14 cellular contexts compared by ENCODE assay signal in the genomic region with DNA sequence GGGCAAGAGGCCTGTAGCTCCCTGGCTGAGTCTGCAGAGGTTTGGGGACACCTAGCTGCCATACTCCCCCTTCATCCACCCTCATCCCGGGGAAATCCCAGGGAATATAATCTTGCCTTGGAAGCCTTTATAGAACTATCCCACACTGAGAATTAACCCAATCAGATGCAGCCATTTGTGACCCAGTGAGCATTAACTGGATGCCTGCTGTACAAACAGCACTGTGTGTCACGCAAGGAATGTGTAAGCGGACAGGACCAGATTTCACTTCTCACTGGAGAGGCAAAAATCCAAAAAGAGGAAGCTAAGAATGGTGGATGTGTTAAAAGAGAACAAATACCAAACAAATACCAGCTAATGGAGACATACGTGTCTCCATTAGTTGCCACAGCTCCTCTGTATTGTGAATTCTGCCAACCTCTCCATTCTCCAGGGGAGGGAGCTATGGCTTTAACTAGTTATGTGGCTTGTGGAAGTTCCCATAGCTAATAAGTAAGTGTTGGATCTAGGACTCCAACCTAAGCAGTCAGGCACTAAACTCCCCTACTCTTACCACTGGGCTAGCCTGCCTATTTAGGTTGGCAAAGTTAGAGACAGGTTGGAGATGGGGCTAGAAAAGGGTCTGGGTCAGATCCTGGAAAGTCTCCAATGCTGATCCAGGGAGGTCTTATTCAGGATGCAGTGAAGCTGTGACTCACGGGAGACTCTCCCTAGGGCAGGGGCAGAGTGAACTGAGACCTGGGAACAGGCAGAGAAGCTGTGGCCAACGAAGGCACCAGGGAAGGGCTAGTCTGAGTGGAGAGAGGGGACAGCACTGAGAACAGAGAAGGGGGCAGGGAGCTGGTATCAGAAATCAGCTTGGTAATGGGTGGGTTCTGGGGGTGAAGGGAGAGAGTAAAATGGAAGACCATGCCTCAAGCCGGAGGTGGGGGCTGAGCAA. TPM values are rescaled to one million over a fixed set of nuclear protein-coding genes. Genes with fewer than 3 reads are reported as not detected.
DNase-seq lines count a peak whose midpoint lies in the region; ATAC-seq and TF ChIP-seq lines count a peak whose summit lies in the region.
"Had no signal": no experiment of that assay in that cellular context is flagged by ENCODE, and none has a peak within 500 bp of the region (broad histone marks: within the 10 kb centered on the region; RNA-seq: fewer than 3 reads in every experiment).

No MANE protein-coding gene starts in this region.

- no peaks in the 10 kb centered on the region for H3K27me3 ChIP-seq in Loucy (ENCODE audit: insufficient read depth, low read length, poor library complexity, severe bottlenecking)
- H3K27me3 ChIP-seq in left lung, result peaks cover 12 to 25% of the 10 kb centered on the region in 2 donors

- peak; percentile 25; the same call in 1 of the 2 replicates for TF ChIP-seq CTCF in Loucy (conservative IDR thresholded peaks at IDR 0.05; ENCODE audit: low read length)
- TF ChIP-seq CTCF in left lung (IDR thresholded peaks at IDR 0.05), result no peak

- H3K27me3 Mint-ChIP-seq in activated CD4-positive, alpha-beta T cell treated with anti-CD3 and anti-CD28 coated beads, Interleukin-2, amount 10 ng/mL, durations not matched to agents 24 days and 14 days, result peaks cover 69% of the 10 kb centered on the region

- no peaks in the 10 kb centered on the region for H3K79me2 ChIP-seq in Loucy (ENCODE audit: insufficient read depth, low read length)

- H3K36me3 ChIP-seq in Loucy (ENCODE audit: insufficient read depth, low read length) (no peaks in the 10 kb centered on the region), left lung (no peaks in the 10 kb centered on the region)

- H3K4me3 ChIP-seq in Loucy (ENCODE audit: low read length, poor library complexity, severe bottlenecking) (no peak overlapping the region), left lung (no peak overlapping the region)

- H3K4me3 Mint-ChIP-seq in activated CD4-positive, alpha-beta T cell treated with anti-CD3 and anti-CD28 coated beads, Interleukin-2, amount 10 ng/mL, durations not matched to agents 24 days and 14 days, result no peak overlapping the region

- no peak overlapping the region for H3K4me2 ChIP-seq in Loucy (ENCODE audit: low read depth, low read length, poor library complexity, severe bottlenecking)
- H3K4me2 ChIP-seq: KMS-11 had no signal

- no peaks in the 10 kb centered on the region for H3K9me3 Mint-ChIP-seq in activated CD4-positive, alpha-beta T cell treated with anti-CD3 and anti-CD28 coated beads, Interleukin-2, amount 10 ng/mL, durations not matched to agents 24 days and 14 days

- no peak overlapping the region for H3K27ac Mint-ChIP-seq in activated CD4-positive, alpha-beta T cell treated with anti-CD3 and anti-CD28 coated beads, Interleukin-2, amount 10 ng/mL, durations not matched to agents 24 days and 14 days

- H3K4me1 ChIP-seq in Loucy (ENCODE audit: insufficient read depth, low read length, poor library complexity, severe bottlenecking), result peaks cover 15% of the 10 kb centered on the region
- H3K4me1 ChIP-seq in left lung, result peaks cover 0 to 49% of the 10 kb centered on the region in 2 donors

- no peaks in the 10 kb centered on the region for H3K9me2 ChIP-seq in Loucy (replicated peaks; ENCODE audit: low read depth, low read length)

- no peaks in the 10 kb centered on the region for H3F3A ChIP-seq in Loucy (ENCODE audit: low read depth)

- H3K4me1 Mint-ChIP-seq in activated CD4-positive, alpha-beta T cell treated with anti-CD3 and anti-CD28 coated beads, Interleukin-2, amount 10 ng/mL, durations not matched to agents 24 days and 14 days, result no peaks in the 10 kb centered on the region

- no peaks in the 10 kb centered on the region for H3K36me3 Mint-ChIP-seq in activated CD4-positive, alpha-beta T cell treated with anti-CD3 and anti-CD28 coated beads, Interleukin-2, amount 10 ng/mL, durations not matched to agents 24 days and 14 days (ENCODE audit: low read depth)

- H4K20me1 ChIP-seq in Loucy (ENCODE audit: insufficient read depth, low read length, poor library complexity, severe bottlenecking), result no peaks in the 10 kb centered on the region

- H3K9me3 ChIP-seq in Loucy (ENCODE audit: insufficient read depth, low read depth, low read length) (no peaks in the 10 kb centered on the region), left lung (no peaks in the 10 kb centered on the region)

- H2AFZ ChIP-seq in Loucy (ENCODE audit: low read length), result no peak overlapping the region

- peak; percentile 12 for ATAC-seq in left lung
- ATAC-seq in GM19035 (IDR thresholded peaks at IDR 0.05; ENCODE audit: unreplicated experiment), result no peak

- peak; percentile 38 for DNase-seq in AG08395 (ENCODE audit: low spot score)
- DNase-seq in astrocyte of the hippocampus (ENCODE audit: low read depth, low spot score), result peak; percentile 29
- DNase-seq in left lung, result no peak
- DNase-seq in NCI-H1436 (lab: John Stamatoyannopoulos, UW), result no peak
- no peak for DNase-seq in activated CD4-positive, alpha-beta T cell treated with anti-CD3 and anti-CD28 coated beads, Interleukin-2, amount 10 ng/mL, durations not matched to agents 24 days and 14 days
- no peak for DNase-seq in NCI-H1092 (lab: John Stamatoyannopoulos, UW)
- DNase-seq: activated effector memory CD4-positive, alpha-beta T cell treated with Interleukin-2 at 50 U/mL for 16 hours; C1 segment of cervical spinal cord; effector CD8-positive, alpha-beta T cell; NCI-H526 treated with DMSO at 0.1 percent for 48 hours had no signal

- H3K27ac ChIP-seq in left lung, result peak overlapping the region in 1 of 2 donors; percentile 81
- H3K27ac ChIP-seq: KMS-11 had no signal

- intact Hi-C loops in left lung (cut with DNase I), result no loop called here
- intact Hi-C loops in activated CD4-positive, alpha-beta T cell treated with anti-CD3 and anti-CD28 coated beads, Interleukin-2, amount 10 ng/mL, durations not matched to agents 24 days and 14 days (cut with micrococcal nuclease), result no loop called here

- no peak overlapping the region for H3K9ac ChIP-seq in Loucy (ENCODE audit: low read depth, low read length, poor library complexity, severe bottlenecking)
- H3K9ac ChIP-seq: KMS-11 had no signal

RNA-seq across cellular contexts. Expression of a gene that starts 2.5 kb away (rescaled TPM):
- 100 to 1,000 TPM in 1 of 2 donors, 1 to 10 TPM in 1; 2.3 to 113 TPM for total RNA-seq in left lung
- total RNA-seq in activated CD4-positive, alpha-beta T cell treated with anti-CD3 and anti-CD28 coated beads, Interleukin-2, amount 10 ng/mL, durations not matched to agents 24 days and 14 days, result not detected in 2 replicates

RNA-seq across cellular contexts. Expression of a gene that starts 35.5 kb away (rescaled TPM):
- not detected for total RNA-seq in left lung
- total RNA-seq in activated CD4-positive, alpha-beta T cell treated with anti-CD3 and anti-CD28 coated beads, Interleukin-2, amount 10 ng/mL, durations not matched to agents 24 days and 14 days, result not detected in 2 replicates
- total RNA-seq: posterior vena cava had no signal

RNA-seq across cellular contexts. Expression of a gene that starts 55.2 kb away (rescaled TPM):
- total RNA-seq in left lung, result 10 to 100 TPM; 18.9 to 37.1 TPM
- 1.7 and 1.9 TPM in 2 replicates for total RNA-seq in activated CD4-positive, alpha-beta T cell treated with anti-CD3 and anti-CD28 coated beads, Interleukin-2, amount 10 ng/mL, durations not matched to agents 24 days and 14 days

Comparison
In these comparisons a context has a peak if more than half of its experiments do, and no peak if none do; other contexts are left out.
1. DNase-seq: peak in AG08395 (single experiment) and astrocyte of the hippocampus (single experiment); none in left lung (0 of 2), NCI-H1436 (single experiment), activated CD4-positive, alpha-beta T cell treated with anti-CD3 and anti-CD28 coated beads, Interleukin-2, amount 10 ng/mL, durations not matched to agents 24 days and 14 days (single experiment) and NCI-H1092 (single experiment).